Comparison of ENCODE assay signal across 8 cellular contexts in genomic region chr12:54958048-54958658, GRCh38. TPM values are rescaled to one million over a fixed set of nuclear protein-coding genes. Genes with fewer than 3 reads are reported as not detected.
DNase-seq lines count a peak whose midpoint lies in the region; ATAC-seq and TF ChIP-seq lines count a peak whose summit lies in the region.

No MANE protein-coding gene starts in this region.

- peaks cover 97% of the 10 kb centered on the region for H3K4me1 Mint-ChIP-seq in activated naive CD4-positive, alpha-beta T cell treated with anti-CD3 and anti-CD28 coated beads, Interleukin-2, amount 50 U/mL, for 24 hours
- peaks cover 3% of the 10 kb centered on the region for H3K4me1 Mint-ChIP-seq in progenitor cell of endocrine pancreas (ENCODE audit: low read depth)

- H3K36me3 Mint-ChIP-seq in activated naive CD4-positive, alpha-beta T cell treated with anti-CD3 and anti-CD28 coated beads, Interleukin-2, amount 50 U/mL, for 24 hours, result peaks cover 50% of the 10 kb centered on the region
- no peaks in the 10 kb centered on the region for H3K36me3 Mint-ChIP-seq in progenitor cell of endocrine pancreas (ENCODE audit: insufficient read depth)

- H3K27ac ChIP-seq in OCI-LY7 (ENCODE audit: low read depth, low read length, poor library complexity, severe bottlenecking), result no peak overlapping the region

- CTCF ChIA-PET in OCI-LY7 (lab: Charles Lee; ENCODE audit: unreplicated experiment), result no interaction called here

- H3K9me2 ChIP-seq in OCI-LY7 (ENCODE audit: insufficient read depth, low read length), result no peaks in the 10 kb centered on the region

- peaks cover 22% of the 10 kb centered on the region for H3K4me1 ChIP-seq in OCI-LY7 (ENCODE audit: insufficient read depth, low read length, poor library complexity, severe bottlenecking)

- no peaks in the 10 kb centered on the region for H4K20me1 ChIP-seq in OCI-LY7 (ENCODE audit: insufficient read depth, low read length)

- intact Hi-C loops in OCI-LY7 (cut with micrococcal nuclease; ENCODE audit: unreplicated experiment), result loop anchor here (1.0 to 2.0 kb wide), 3 partner anchors 104 to 255 kb away; partner anchors contain the start of gene MUCL1

- peak overlapping the region; percentile 61 for H3K4me3 Mint-ChIP-seq in activated naive CD4-positive, alpha-beta T cell treated with anti-CD3 and anti-CD28 coated beads, Interleukin-2, amount 50 U/mL, for 24 hours
- H3K4me3 Mint-ChIP-seq in progenitor cell of endocrine pancreas (ENCODE audit: low read depth), result no peak overlapping the region

- TSS peak; percentile 28 for BruUV-seq in OCI-LY7 (replicated peaks; lab: Mats Ljungman, UMichigan)

- no peaks in the 10 kb centered on the region for H3K9me3 Mint-ChIP-seq in activated naive CD4-positive, alpha-beta T cell treated with anti-CD3 and anti-CD28 coated beads, Interleukin-2, amount 50 U/mL, for 24 hours
- H3K9me3 Mint-ChIP-seq in progenitor cell of endocrine pancreas (ENCODE audit: low read depth), result no peaks in the 10 kb centered on the region

- H3K9me3 ChIP-seq in OCI-LY7 (ENCODE audit: low read length), result no peaks in the 10 kb centered on the region

- TF ChIP-seq CTCF in OCI-LY7 (conservative IDR thresholded peaks at IDR 0.05; ENCODE audit: low read length) (peak; percentile 93), progenitor cell of endocrine pancreas (IDR thresholded peaks at IDR 0.05; ENCODE audit: unreplicated experiment) (peak; percentile 83)

- H3K79me2 ChIP-seq in OCI-LY7 (ENCODE audit: insufficient read depth, low read depth, low read length), result no peaks in the 10 kb centered on the region

- H3K27ac Mint-ChIP-seq in activated naive CD4-positive, alpha-beta T cell treated with anti-CD3 and anti-CD28 coated beads, Interleukin-2, amount 50 U/mL, for 24 hours, result peak overlapping the region; percentile 90
- no peak overlapping the region for H3K27ac Mint-ChIP-seq in progenitor cell of endocrine pancreas

- H2AFZ ChIP-seq in OCI-LY7 (ENCODE audit: low read length), result no peak overlapping the region

- no peak overlapping the region for H3K4me2 ChIP-seq in OCI-LY7 (ENCODE audit: low read length)

- POLR2A ChIA-PET in OCI-LY7 (lab: Charles Lee), result interaction anchor here (0.6 to 1.3 kb wide), 3 partner anchors 22 to 41 kb away, joined by 3 to 4 read pairs (median 3); partner anchors contain the start of gene TESPA1

- H3K27me3 Mint-ChIP-seq in activated naive CD4-positive, alpha-beta T cell treated with anti-CD3 and anti-CD28 coated beads, Interleukin-2, amount 50 U/mL, for 24 hours, result no peaks in the 10 kb centered on the region
- H3K27me3 Mint-ChIP-seq in progenitor cell of endocrine pancreas, result peaks cover 20% of the 10 kb centered on the region

- no peak for ATAC-seq in GM19324 (IDR thresholded peaks at IDR 0.05; ENCODE audit: low FRiP score, unreplicated experiment)

- peaks cover 29% of the 10 kb centered on the region; the same call in 1 of the 2 replicates for H3K36me3 ChIP-seq in OCI-LY7 (ENCODE audit: insufficient read depth, low read length)

- peak; percentile 70 for DNase-seq in activated effector memory CD4-positive, alpha-beta T cell treated with anti-CD3 and anti-CD28 coated beads, Interleukin-2, amount 50 U/mL, for 16 hours
- DNase-seq in activated effector memory CD4-positive, alpha-beta T cell treated with Interleukin-2 at 50 U/mL for 16 hours, result no peak
- peak; percentile 30 for DNase-seq in HuH-7 (ENCODE audit: low spot score)
- peak; percentile 67 for DNase-seq in OCI-LY7 (ENCODE audit: low spot score)
- DNase-seq in glomerular visceral epithelial cell (ENCODE audit: extremely low spot score), result peak; percentile 56
- DNase-seq in progenitor cell of endocrine pancreas (ENCODE audit: low spot score, unreplicated experiment), result peak; percentile 31

- H3K4me3 ChIP-seq in OCI-LY7 (ENCODE audit: low read depth, low read length, poor library complexity, severe bottlenecking), result no peak overlapping the region

RNA-seq across cellular contexts. Expression of gene TESPA1, which starts 26.4 kb away (rescaled TPM):
- total RNA-seq in OCI-LY7 (2014; rRNA removed; shearing (Covaris generic)), result 9.5 and 9.7 TPM in 2 replicates
- 21.9 and 24.1 TPM in 2 replicates for total RNA-seq in OCI-LY7 (2022)
- total RNA-seq in progenitor cell of endocrine pancreas, result not detected in 2 replicates

Comparison
In these comparisons a context has a peak if more than half of its experiments do, and no peak if none do; other contexts are left out.
1. RNA of gene TESPA1, which starts 26.4 kb away (total RNA-seq): 9.5 to 24.1 TPM in OCI-LY7; not detected in progenitor cell of endocrine pancreas; every median in the first group is over 10 times any median in the second.